Comparison of ENCODE assay signal across 9 cellular contexts in genomic region chr19:39539165-39539518, GRCh38. TPM values are rescaled to one million over a fixed set of nuclear protein-coding genes. Genes with fewer than 3 reads are reported as not detected.
DNase-seq lines count a peak whose midpoint lies in the region; ATAC-seq and TF ChIP-seq lines count a peak whose summit lies in the region.
"Had no signal": no experiment of that assay in that cellular context is flagged by ENCODE, and none has a peak within 500 bp of the region (broad histone marks: within the 10 kb centered on the region; RNA-seq: fewer than 3 reads in every experiment).

No MANE protein-coding gene starts in this region.

- H3K4me3 Mint-ChIP-seq in MCF 10A (ENCODE audit: unreplicated experiment) = peak overlapping the region; percentile 79

- no peaks in the 10 kb centered on the region for H3K9me3 ChIP-seq in mononuclear cell (ENCODE audit: low read depth, low read length)

- no peaks in the 10 kb centered on the region for H3K27me3 Mint-ChIP-seq in MCF 10A (ENCODE audit: insufficient read depth, unreplicated experiment)

- H3K27me3 ChIP-seq in mononuclear cell (ENCODE audit: insufficient read depth, low read length) = no peaks in the 10 kb centered on the region

- intact Hi-C loops in MCF 10A (cut with micrococcal nuclease) = loop anchor here (10.0 kb wide), 1 partner anchor 414 kb away; the partner anchor contains the start of gene PAK4

- ATAC-seq in HG03432 (IDR thresholded peaks at IDR 0.05; ENCODE audit: unreplicated experiment) (no peak), GM18870 (IDR thresholded peaks at IDR 0.05; ENCODE audit: unreplicated experiment) (no peak)

- H3K4me1 ChIP-seq in mononuclear cell (ENCODE audit: insufficient read depth, low read length) = peaks cover 7% of the 10 kb centered on the region

- DNase-seq in DMS53 (lab: John Stamatoyannopoulos, UW) (peak; percentile 51), MCF 10A (ENCODE audit: unreplicated experiment) (no peak), pons (ENCODE audit: low spot score) (no peak), H4 (ENCODE audit: low spot score) (no peak)
- DNase-seq in Jurkat, Clone E6-1 (ENCODE audit: low read depth, low spot score) = peak; percentile 37

- peak overlapping the region; percentile 88 for H3K4me3 ChIP-seq in Jurkat, Clone E6-1 (ENCODE audit: low read length)
- H3K4me3 ChIP-seq in mononuclear cell (ENCODE audit: low read length) = peak overlapping the region; percentile 87

- no TSS peak for BruUV-seq in MCF 10A (replicated peaks; lab: Mats Ljungman, UMichigan)

- peaks cover 14% of the 10 kb centered on the region for H3K4me1 Mint-ChIP-seq in MCF 10A (ENCODE audit: insufficient read depth, unreplicated experiment)

- no peaks in the 10 kb centered on the region for H3K9me3 Mint-ChIP-seq in MCF 10A (ENCODE audit: unreplicated experiment)

- no peak for TF ChIP-seq CTCF in MCF 10A (IDR thresholded peaks at IDR 0.05; ENCODE audit: unreplicated experiment)

- H3K27ac Mint-ChIP-seq in MCF 10A (ENCODE audit: low read depth, unreplicated experiment) = no peak overlapping the region

- CTCF ChIA-PET in MCF 10A (lab: Yijun Ruan, JAX) = interaction anchor here (0.6 to 4.9 kb wide), 7 partner anchors 30 to 174 kb away, joined by 3 to 44 read pairs (median 5); no protein-coding TSS in a partner anchor

- POLR2A ChIA-PET in MCF 10A (lab: Yijun Ruan, JAX) = interaction anchor here (0.7 to 2.5 kb wide), 13 partner anchors 9 to 1274 kb away, joined by 3 to 19 read pairs (median 4); partner anchors contain the start of genes FBL, MED29, PAF1 and RPS16

- peaks cover 6% of the 10 kb centered on the region for H3K36me3 Mint-ChIP-seq in MCF 10A (ENCODE audit: insufficient read depth, unreplicated experiment)

RNA-seq across cellular contexts. Expression of gene EID2, which starts 0.8 kb away (rescaled TPM):
- 19.3 TPM for polyA plus RNA-seq in Jurkat, Clone E6-1 (2012; ENCODE audit: insufficient read depth, insufficient read length)
- 8.5 and 10.4 TPM in 2 replicates for total RNA-seq in MCF 10A (2022)
- total RNA-seq in mononuclear cell = 14.4 TPM
- total RNA-seq in H4 (2014; rRNA removed; shearing (Covaris generic)) = 10.8 and 11.5 TPM in 2 replicates

RNA-seq across cellular contexts. Expression of gene EID2B, which starts 6.5 kb away (rescaled TPM):
- polyA plus RNA-seq in Jurkat, Clone E6-1 (2012; ENCODE audit: insufficient read depth, insufficient read length) = 2.8 TPM
- 2.0 and 3.3 TPM in 2 replicates for total RNA-seq in MCF 10A (2022)
- 6.0 TPM for total RNA-seq in mononuclear cell
- total RNA-seq in H4 (2014; rRNA removed; shearing (Covaris generic)) = 3.2 and 3.3 TPM in 2 replicates

RNA-seq across cellular contexts. Expression of gene SELENOV, which starts 24.2 kb away (rescaled TPM):
- not detected for polyA plus RNA-seq in Jurkat, Clone E6-1 (2012; ENCODE audit: insufficient read depth, insufficient read length)
- total RNA-seq in MCF 10A (2022) (not detected in 2 replicates), mononuclear cell (not detected)
- total RNA-seq in H4 (2014; rRNA removed; shearing (Covaris generic)) = not detected in 2 replicates
- total RNA-seq: M059J had no signal

RNA-seq across cellular contexts. Expression of gene DLL3, which starts 40.4 kb away (rescaled TPM):
- 6.9 TPM for polyA plus RNA-seq in Jurkat, Clone E6-1 (2012; ENCODE audit: insufficient read depth, insufficient read length)
- total RNA-seq in MCF 10A (2022) = 0.56 and 0.68 TPM in 2 replicates
- not detected for total RNA-seq in mononuclear cell
- 2.0 and 2.2 TPM in 2 replicates for total RNA-seq in H4 (2014; rRNA removed; shearing (Covaris generic))

RNA-seq across cellular contexts. Expression of gene TIMM50, which starts 58.5 kb away (rescaled TPM):
- 137 TPM for polyA plus RNA-seq in Jurkat, Clone E6-1 (2012; ENCODE audit: insufficient read depth, insufficient read length)
- 71.2 and 94.2 TPM in 2 replicates for total RNA-seq in MCF 10A (2022)
- 17.1 TPM for total RNA-seq in mononuclear cell
- total RNA-seq in H4 (2014; rRNA removed; shearing (Covaris generic)) = 91.9 and 122 TPM in 2 replicates

Comparison
In these comparisons a context has a peak if more than half of its experiments do, and no peak if none do; other contexts are left out.
1. DNase-seq: peak in DMS53 (single experiment) and Jurkat, Clone E6-1 (single experiment); none in MCF 10A (single experiment), pons (single experiment) and H4 (single experiment).